26 cellular contexts compared by ENCODE assay signal in genomic region chr9:114407889-114408288, GRCh38.
"Had no signal": no experiment of that assay in that cellular context is flagged by ENCODE, and none has a peak within 500 bp of the region (broad histone marks: within the 10 kb centered on the region; RNA-seq: fewer than 3 reads in every experiment).

No MANE protein-coding gene starts in this region.

- H3K36me3 Mint-ChIP-seq: naive B cell, natural killer cell, neural progenitor cell had no signal

- H3K9me3 ChIP-seq: left ventricle myocardium inferior, neutrophil, ovary, right atrium auricular region, right lobe of liver, suprapubic skin, thoracic aorta, tibial artery, uterus had no signal

- H3K79me2 ChIP-seq: hepatocyte had no signal

- H3K9ac ChIP-seq: neural progenitor cell had no signal

- H3K27ac Mint-ChIP-seq: mesothelial cell of epicardium; natural killer cell; nephron progenitor cell; neural progenitor cell; progenitor cell of endocrine pancreas; stimulated activated naive CD8-positive, alpha-beta T cell treated with anti-CD3 and anti-CD28 coated beads, Interleukin-15, Interleukin-2, amounts not matched to agents 100 ng/mL and 50 ng/mL, for 24 hours; type B pancreatic cell had no signal

- H3K27me3 ChIP-seq: hepatocyte, neural progenitor cell, neutrophil, ovary, right atrium auricular region, right lobe of liver, suprapubic skin, tibial artery, uterus had no signal

- H3K4me1 ChIP-seq: left ventricle myocardium inferior, right atrium auricular region, right lobe of liver, uterus had no signal

- H2AFZ ChIP-seq: hepatocyte, neural progenitor cell had no signal

- H3K36me3 ChIP-seq: left ventricle myocardium inferior, neural progenitor cell, neutrophil, ovary, right atrium auricular region, right lobe of liver, thoracic aorta, uterus had no signal

- ATAC-seq: natural killer cell, right lobe of liver had no signal

- H3K9me3 Mint-ChIP-seq: mesothelial cell of epicardium; naive B cell; natural killer cell; nephron progenitor cell; neural progenitor cell; stimulated activated naive CD8-positive, alpha-beta T cell treated with anti-CD3 and anti-CD28 coated beads, Interleukin-15, Interleukin-2, amounts not matched to agents 100 ng/mL and 50 ng/mL, for 24 hours; type B pancreatic cell had no signal

- H3K4me3 Mint-ChIP-seq: mesothelial cell of epicardium; natural killer cell; nephron progenitor cell; neural progenitor cell; stimulated activated naive CD8-positive, alpha-beta T cell treated with anti-CD3 and anti-CD28 coated beads, Interleukin-15, Interleukin-2, amounts not matched to agents 100 ng/mL and 50 ng/mL, for 24 hours; type B pancreatic cell had no signal

- H3K27ac ChIP-seq: hepatocyte, left ventricle myocardium inferior, neural progenitor cell, neutrophil, ovary, right atrium auricular region, right lobe of liver, suprapubic skin, thoracic aorta, tibial artery, uterus had no signal

- H3K27me3 Mint-ChIP-seq: naive B cell; stimulated activated naive CD8-positive, alpha-beta T cell treated with anti-CD3 and anti-CD28 coated beads, Interleukin-15, Interleukin-2, amounts not matched to agents 100 ng/mL and 50 ng/mL, for 24 hours; type B pancreatic cell had no signal

- H3K4me2 ChIP-seq: hepatocyte, neural progenitor cell, smooth muscle cell had no signal

- H3K4me3 ChIP-seq: hepatocyte, left ventricle myocardium inferior, lung, neural progenitor cell, ovary, right atrium auricular region, right lobe of liver, smooth muscle cell, suprapubic skin, thoracic aorta, tibial artery, uterus had no signal

- DNase-seq: islet precursor cell; left ventricle myocardium inferior; mesendoderm; naive B cell; natural killer cell; nephron progenitor cell; occipital lobe; ovary; right lobe of liver; stimulated activated CD4-positive, alpha-beta T cell treated with anti-CD3 and anti-CD28 coated beads, Interleukin-1b, Interleukin-23, amount 100 ng/mL, for 48 hours; stimulated activated CD4-positive, alpha-beta T cell treated with anti-CD3 and anti-CD28 coated beads, Interleukin-4, amount 100 ng/mL, for 1 hour; stimulated activated naive CD4-positive, alpha-beta T cell; tibial artery; uterus had no signal
